In genomic region chr10:96089116-96089515, GRCh38 we compare ENCODE assay signal across 8 cellular contexts. TPM values are rescaled to one million over a fixed set of nuclear protein-coding genes. Genes with fewer than 3 reads are reported as not detected.
DNase-seq lines count a peak whose midpoint lies in the region; ATAC-seq and TF ChIP-seq lines count a peak whose summit lies in the region.

No MANE protein-coding gene starts in this region.

- H3K4me3 ChIP-seq in OCI-LY1 (ENCODE audit: low read depth, low read length, poor library complexity, severe bottlenecking), result peak overlapping the region; percentile 83
- peak overlapping the region; percentile 74 for H3K4me3 ChIP-seq in endocrine pancreas (ENCODE audit: control insufficient read depth, insufficient read depth, low read length)
- H3K4me3 ChIP-seq in parathyroid adenoma (ENCODE audit: low read depth, low read length), result peak overlapping the region; percentile 90

- H3K4me2 ChIP-seq in OCI-LY1 (ENCODE audit: low read length), result peak overlapping the region; percentile 90
- peak overlapping the region; percentile 82 for H3K4me2 ChIP-seq in parathyroid adenoma (ENCODE audit: low read length)

- H4K20me1 ChIP-seq in OCI-LY1 (ENCODE audit: insufficient read depth, low read length), result no peaks in the 10 kb centered on the region

- TF ChIP-seq CTCF in OCI-LY1 (IDR thresholded peaks at IDR 0.05; ENCODE audit: low read length) (no peak), parathyroid adenoma (IDR thresholded peaks at IDR 0.05) (no peak)

- no peaks in the 10 kb centered on the region for H3K9me3 ChIP-seq in ES-I3 (ENCODE audit: control insufficient read depth, insufficient read depth, low read length)
- no peaks in the 10 kb centered on the region for H3K9me3 ChIP-seq in OCI-LY1 (ENCODE audit: low read length)
- H3K9me3 ChIP-seq in endocrine pancreas (ENCODE audit: control insufficient read depth, low read length), result no peaks in the 10 kb centered on the region
- peaks cover 5% of the 10 kb centered on the region for H3K9me3 ChIP-seq in parathyroid adenoma (ENCODE audit: control insufficient read depth, low read length)

- no peaks in the 10 kb centered on the region for H3K4me1 ChIP-seq in ES-I3 (ENCODE audit: insufficient read depth, low read length)
- H3K4me1 ChIP-seq in OCI-LY1 (ENCODE audit: insufficient read depth, low read length, severe bottlenecking), result peaks cover 13% of the 10 kb centered on the region
- no peaks in the 10 kb centered on the region for H3K4me1 ChIP-seq in endocrine pancreas (ENCODE audit: control insufficient read depth, insufficient read depth, low read length)
- H3K4me1 ChIP-seq in parathyroid adenoma, result no peaks in the 10 kb centered on the region

- H3K9ac ChIP-seq in ES-I3 (ENCODE audit: low read depth, low read length), result peak overlapping the region; percentile 77; the same call in 1 of the 2 replicates
- peak overlapping the region; percentile 96 for H3K9ac ChIP-seq in OCI-LY1 (ENCODE audit: low read length)
- H3K9ac ChIP-seq in endocrine pancreas (ENCODE audit: control insufficient read depth, insufficient read depth, low read length), result no peak overlapping the region
- no peak overlapping the region for H3K9ac ChIP-seq in parathyroid adenoma

- H3K27ac ChIP-seq in OCI-LY1 (ENCODE audit: low read depth, low read length, poor library complexity, severe bottlenecking) (peak overlapping the region; percentile 92), parathyroid adenoma (peak overlapping the region; percentile 84)

- H3K79me2 ChIP-seq in OCI-LY1 (ENCODE audit: insufficient read depth, low read length), result no peaks in the 10 kb centered on the region
- no peaks in the 10 kb centered on the region for H3K79me2 ChIP-seq in parathyroid adenoma

- intact Hi-C loops in Right ventricle myocardium superior (cut with DNase I), result no loop called here

- no peaks in the 10 kb centered on the region for H3F3A ChIP-seq in OCI-LY1 (ENCODE audit: insufficient read depth, low read length)

- H2AFZ ChIP-seq in OCI-LY1 (ENCODE audit: low read length), result no peak overlapping the region
- H2AFZ ChIP-seq in parathyroid adenoma, result peak overlapping the region; percentile 99

- no peaks in the 10 kb centered on the region for H3K9me2 ChIP-seq in OCI-LY1 (ENCODE audit: low read depth, low read length)

- H3K36me3 ChIP-seq in ES-I3 (ENCODE audit: insufficient read depth, low read length), result no peaks in the 10 kb centered on the region
- no peaks in the 10 kb centered on the region; the same call in 1 of the 2 replicates for H3K36me3 ChIP-seq in OCI-LY1 (ENCODE audit: insufficient read depth, low read length)
- no peaks in the 10 kb centered on the region for H3K36me3 ChIP-seq in endocrine pancreas (ENCODE audit: control insufficient read depth, insufficient read depth, low read length)
- no peaks in the 10 kb centered on the region for H3K36me3 ChIP-seq in parathyroid adenoma (ENCODE audit: control insufficient read depth, insufficient read depth, low read length)

- H3K27me3 ChIP-seq in OCI-LY1 (ENCODE audit: insufficient read depth, low read length), result no peaks in the 10 kb centered on the region
- peaks cover 9% of the 10 kb centered on the region for H3K27me3 ChIP-seq in endocrine pancreas (ENCODE audit: control insufficient read depth, insufficient read depth, low read length)
- H3K27me3 ChIP-seq in parathyroid adenoma (ENCODE audit: control insufficient read depth, insufficient read depth, low read length), result no peaks in the 10 kb centered on the region

- ATAC-seq in HG03354 (IDR thresholded peaks at IDR 0.05; ENCODE audit: poor library complexity, severe bottlenecking, unreplicated experiment), result no peak
- ATAC-seq in Right ventricle myocardium superior (ENCODE audit: poor library complexity), result no peak

- DNase-seq in NCI-H1436 (lab: John Stamatoyannopoulos, UW), result no peak
- no peak for DNase-seq in activated effector memory CD4-positive, alpha-beta T cell treated with anti-CD3 and anti-CD28 coated beads, Interleukin-2, amount 50 U/mL, for 16 hours
- DNase-seq in Right ventricle myocardium superior, result no peak

RNA-seq across cellular contexts. Expression of gene ZNF518A, which starts 41.0 kb away (rescaled TPM):
- total RNA-seq in Right ventricle myocardium superior, result 10.0 TPM

RNA-seq across cellular contexts. Expression of gene CCNJ, which starts 45.7 kb away (rescaled TPM):
- 2.4 TPM for total RNA-seq in Right ventricle myocardium superior

Comparison
In these comparisons a context has a peak if more than half of its experiments do, and no peak if none do; other contexts are left out.
1. H3K9ac ChIP-seq: peak in ES-I3 (single experiment) and OCI-LY1 (single experiment); none in endocrine pancreas (single experiment) and parathyroid adenoma (single experiment).
2. Peak in every context shown above with its lines, with median percentiles within 50 percentile points of each other: H3K4me3 ChIP-seq.